In the genomic region with DNA sequence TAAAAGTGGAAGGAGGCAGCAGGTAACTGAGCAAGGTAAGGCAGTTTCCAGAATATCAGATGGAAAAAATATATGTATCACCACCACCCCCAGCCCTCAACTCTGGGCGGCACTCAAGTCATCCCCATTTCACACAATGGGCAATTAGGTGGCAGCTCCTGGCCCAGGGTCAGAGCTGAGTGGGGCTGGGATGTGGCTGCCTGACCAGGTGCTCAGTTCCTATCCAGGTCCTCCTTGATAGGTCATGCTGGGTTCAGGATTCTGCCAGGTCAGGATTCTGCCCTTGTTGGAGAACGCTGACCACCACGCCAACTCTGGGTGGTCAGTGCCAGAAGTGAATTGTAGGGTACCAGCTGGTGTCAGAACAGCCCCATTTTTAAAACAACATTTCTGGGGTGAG, we compare ENCODE assay signal across 31 cellular contexts. TPM values are rescaled to one million over a fixed set of nuclear protein-coding genes. Genes with fewer than 3 reads are reported as not detected.
"Had no signal": no experiment of that assay in that cellular context is flagged by ENCODE, and none has a peak within 500 bp of the region (broad histone marks: within the 10 kb centered on the region; RNA-seq: fewer than 3 reads in every experiment).

No MANE protein-coding gene starts in this region.

- H3K36me3 ChIP-seq: brain microvascular endothelial cell, breast epithelium had no signal

- FAIRE-seq: astrocyte, TTC549 had no signal

- H3K4me3 ChIP-seq: body of pancreas, breast epithelium had no signal

- H3K9me3 ChIP-seq: body of pancreas, breast epithelium had no signal

- H3K27me3 ChIP-seq: body of pancreas, breast epithelium had no signal

- H3K27ac ChIP-seq: body of pancreas, brain microvascular endothelial cell, breast epithelium, VCaP had no signal

- H3K4me1 ChIP-seq: breast epithelium had no signal

- DNase-seq: activated B cell treated with CpG ODN at 0.5 μM for 24 hours; activated CD4-positive, alpha-beta memory T cell treated with anti-CD3 and anti-CD28 coated beads, Interleukin-2, amount 10 ng/mL, durations not matched to agents 7 days and 5 days; activated CD4-positive, alpha-beta T cell treated with anti-CD3 and anti-CD28 coated beads for 4 hours; activated CD4-positive, alpha-beta T cell treated with anti-CD3 and anti-CD28 coated beads, Interleukin-2, amount 10 ng/mL, durations not matched to agents 7 days and 5 days; activated CD4-positive, alpha-beta T cell treated with anti-CD3 and anti-CD28 coated beads, Interleukin-2, amount 50 U/mL, for 48 hours; activated CD4-positive, CD25-positive, alpha-beta regulatory T cell treated with anti-CD3 and anti-CD28 coated beads, Interleukin-2, amount 50 U/mL, for 72 hours; activated CD8-positive, alpha-beta memory T cell treated with anti-CD3 and anti-CD28 coated beads for 24 hours; activated CD8-positive, alpha-beta memory T cell treated with anti-CD3 and anti-CD28 coated beads, Interleukin-2, amount 10 ng/mL, durations not matched to agents 7 days and 5 days; activated CD8-positive, alpha-beta memory T cell treated with anti-CD3 and anti-CD28 coated beads, Interleukin-2, amount 50 U/mL, for 48 hours; activated CD8-positive, alpha-beta T cell treated with anti-CD3 and anti-CD28 coated beads, Interleukin-2, amount 10 ng/mL, durations not matched to agents 7 days and 5 days; activated effector memory CD4-positive, alpha-beta T cell treated with Interleukin-2 at 50 U/mL for 16 hours; activated gamma-delta T cell; activated naive CD4-positive, alpha-beta T cell treated with anti-CD3 and anti-CD28 coated beads, Interleukin-2, amount 10 ng/mL, durations not matched to agents 7 days and 5 days; activated naive CD4-positive, alpha-beta T cell treated with Interleukin-2 at 50 U/mL for 16 hours; activated naive CD8-positive, alpha-beta T cell treated with anti-CD3 and anti-CD28 coated beads, Interleukin-2, amount 10 ng/mL, durations not matched to agents 7 days and 5 days; activated naive CD8-positive, alpha-beta T cell treated with anti-CD3 and anti-CD28 coated beads, Interleukin-2, amount 50 U/mL, for 24 hours; activated T-cell treated with anti-CD3 and anti-CD28 coated beads, Interleukin-2, amount 50 U/mL, for 24 hours; activated T-cell treated with anti-CD3 and anti-CD28 coated beads, Interleukin-2, amount 50 U/mL, for 48 hours; amygdala; anterior cingulate cortex; body of pancreas; brain microvascular endothelial cell; caudate nucleus; cerebellar nuclear complex; T-helper 1 cell; T-helper 2 cell; T-helper 9 cell had no signal

- ATAC-seq: activated CD8-positive, alpha-beta memory T cell treated with anti-CD3 and anti-CD28 coated beads, Interleukin-2, amount 10 ng/mL, durations not matched to agents 7 days and 5 days; activated CD8-positive, alpha-beta T cell treated with anti-CD3 and anti-CD28 coated beads, Interleukin-2, amount 10 ng/mL, durations not matched to agents 7 days and 5 days; activated naive CD8-positive, alpha-beta T cell treated with anti-CD3 and anti-CD28 coated beads, Interleukin-2, amount 50 U/mL, for 24 hours; body of pancreas had no signal

RNA-seq across cellular contexts. Expression of a gene that starts 29.5 kb away (rescaled TPM):
- total RNA-seq: activated B cell treated with CpG ODN at 0.5 μM for 24 hours; activated CD4-positive, alpha-beta T cell treated with anti-CD3 and anti-CD28 coated beads, Interleukin-2, amount 10 ng/mL, durations not matched to agents 7 days and 5 days had no signal
